Comparison of ENCODE assay signal across 15 cellular contexts in the genomic region with DNA sequence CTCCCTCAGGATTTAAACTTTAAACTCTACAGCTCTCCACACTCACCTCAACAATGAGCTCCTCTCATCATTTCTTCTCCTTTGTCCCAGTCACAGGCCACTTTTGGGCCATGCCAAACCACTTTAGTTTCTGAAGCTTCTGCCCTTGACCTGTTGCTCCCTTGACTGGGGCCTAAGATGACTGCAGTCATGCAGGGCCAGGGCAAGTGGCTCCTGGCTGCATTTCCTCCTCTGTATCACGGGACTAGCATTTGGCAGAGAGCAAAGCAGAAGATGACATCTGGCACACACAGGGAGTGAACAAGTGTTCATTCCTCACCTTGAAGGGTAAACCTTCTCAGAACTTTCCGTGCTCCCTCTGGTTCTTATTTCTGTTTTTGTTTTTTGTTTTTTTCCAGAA.
DNase-seq lines count a peak whose midpoint lies in the region; ATAC-seq, FAIRE-seq and TF ChIP-seq lines count a peak whose summit lies in the region.
"Had no signal": no experiment of that assay in that cellular context is flagged by ENCODE, and none has a peak within 500 bp of the region (broad histone marks: within the 10 kb centered on the region; RNA-seq: fewer than 3 reads in every experiment).

No MANE protein-coding gene starts in this region.

- peaks cover 57% of the 10 kb centered on the region for H3K36me3 ChIP-seq in K562 (ENCODE audit: control insufficient read depth, insufficient read depth, low read length)
- peaks cover 4 to 15% of the 10 kb centered on the region in 2 experiments for H3K36me3 ChIP-seq in trophoblast cell (ENCODE audit: control insufficient read depth in 1 of 2, insufficient read depth in 2 of 2, low read length in 2 of 2)

- H3K27ac ChIP-seq in K562 (ENCODE audit: extremely low read depth, low read depth, low read length) (peak overlapping the region; percentile 14; the same call in 1 of the 3 replicates), right cardiac atrium (ENCODE audit: low read length) (no peak overlapping the region), temporal lobe (ENCODE audit: low read depth, low read length) (peak overlapping the region; percentile 80), trophoblast cell (ENCODE audit: low read depth, low read length) (no peak overlapping the region)
- H3K27ac ChIP-seq: KMS-11 had no signal

- H3K14ac ChIP-seq in trophoblast cell (ENCODE audit: low read length), result no peak overlapping the region

- no peak overlapping the region for H2BK120ac ChIP-seq in trophoblast cell (ENCODE audit: insufficient read depth, low read length, poor library complexity)

- POLR2A ChIA-PET in K562 (lab: Yijun Ruan, JAX), result interaction anchor here (0.6 to 0.8 kb wide), 3 partner anchors 40 to 106 kb away, joined by 3 to 4 read pairs (median 3); no protein-coding TSS in a partner anchor

- H3K9ac ChIP-seq in K562 (ENCODE audit: insufficient read depth in 1 of 2, low read depth in 2 of 2, low read length in 2 of 2) (no peak overlapping the region), trophoblast cell (ENCODE audit: low read length) (no peak overlapping the region)
- H3K9ac ChIP-seq: KMS-11 had no signal

- peaks cover 8 to 30% of the 10 kb centered on the region in 2 experiments; a peak in 3 of 5 replicates for H3K4me1 ChIP-seq in K562 (replicated peaks in 1 of 2; ENCODE audit: control insufficient read depth in 2 of 2, insufficient read depth in 2 of 2, low read length in 2 of 2)
- peaks cover 7% of the 10 kb centered on the region for H3K4me1 ChIP-seq in right cardiac atrium (ENCODE audit: control insufficient read depth, insufficient read depth, low read length)
- no peaks in the 10 kb centered on the region for H3K4me1 ChIP-seq in trophoblast cell (ENCODE audit: control insufficient read depth in 1 of 2, insufficient read depth in 2 of 2, low read length in 2 of 2)

- CTCF ChIA-PET in K562 (lab: Yijun Ruan, JAX; ENCODE audit: low intra/inter-chr PET ratio), result no interaction called here

- no peaks in the 10 kb centered on the region for H3K79me2 ChIP-seq in K562 (ENCODE audit: control insufficient read depth, insufficient read depth, low read length)
- no peaks in the 10 kb centered on the region for H3K79me2 ChIP-seq in trophoblast cell (ENCODE audit: control insufficient read depth, insufficient read depth, low read length, poor library complexity)

- no peak overlapping the region for H4K12ac ChIP-seq in trophoblast cell (ENCODE audit: low read depth, low read length)

- no peak overlapping the region for H3K23ac ChIP-seq in trophoblast cell (ENCODE audit: low read length)

- no peak overlapping the region for H4K8ac ChIP-seq in trophoblast cell (ENCODE audit: low read depth, low read length)

- no peak overlapping the region for H2BK12ac ChIP-seq in trophoblast cell (ENCODE audit: low read length)

- H3K79me1 ChIP-seq in trophoblast cell (ENCODE audit: low read length), result no peaks in the 10 kb centered on the region

- no peaks in the 10 kb centered on the region for H4K20me1 ChIP-seq in K562 (replicated peaks; ENCODE audit: control insufficient read depth, insufficient read depth, low read length)

- H4K91ac ChIP-seq in trophoblast cell (ENCODE audit: low read depth, low read length), result no peak overlapping the region

- H3K18ac ChIP-seq in trophoblast cell (ENCODE audit: low read length), result no peak overlapping the region

- H3K27me3 ChIP-seq in K562 (ENCODE audit: control insufficient read depth in 2 of 2, insufficient read depth in 2 of 2, low read length in 2 of 2), result no peaks in the 10 kb centered on the region
- H3K27me3 ChIP-seq in right cardiac atrium (ENCODE audit: control insufficient read depth, insufficient read depth), result no peaks in the 10 kb centered on the region
- H3K27me3 ChIP-seq in trophoblast cell (ENCODE audit: insufficient read depth, low read length), result no peaks in the 10 kb centered on the region

- H3K4me3 ChIP-seq in K562, result no peak overlapping the region
- H3K4me3 ChIP-seq in right cardiac atrium (ENCODE audit: low read length), result no peak overlapping the region
- H3K4me3 ChIP-seq in trophoblast cell (ENCODE audit: low read depth, low read length), result no peak overlapping the region

- intact Hi-C loops in Right ventricle myocardium inferior (cut with DNase I), result no loop called here
- intact Hi-C loops in cardiac septum (cut with DNase I), result no loop called here
- intact Hi-C loops in K562 (cut with micrococcal nuclease), result loop anchor here (5.0 kb wide), 1 partner anchor 56 kb away; no protein-coding TSS in a partner anchor
- intact Hi-C loops in right cardiac atrium (cut with DNase I), result no loop called here
- intact Hi-C loops in left colon (cut with DNase I, micrococcal nuclease), result no loop called here

- TF ChIP-seq CTCF in K562 (IDR thresholded peaks at IDR 0.05 in 2 of 3, conservative IDR thresholded peaks at IDR 0.05 in 1 of 3; ENCODE audit: insufficient read depth in 2 of 3, low read depth in 1 of 3, low read length in 3 of 3), result no peak

- H3K4me2 ChIP-seq in K562 (ENCODE audit: insufficient read depth, low read length) (peak overlapping the region; percentile 0; the same call in 1 of the 2 replicates), trophoblast cell (ENCODE audit: low read length) (no peak overlapping the region)
- H3K4me2 ChIP-seq: KMS-11 had no signal

- H2AFZ ChIP-seq in K562 (ENCODE audit: low read depth, low read length), result no peak overlapping the region
- H2AFZ ChIP-seq in trophoblast cell (ENCODE audit: insufficient read depth, low read length, poor library complexity), result no peak overlapping the region

- TF ChIP-seq EP300 in K562 (IDR thresholded peaks at IDR 0.05; ENCODE audit: low read length), result no peak

- in situ Hi-C loops in K562 (cut with MboI), result no loop called here

- H3K9me3 ChIP-seq in K562 (replicated peaks; ENCODE audit: control insufficient read depth, insufficient read depth, low read depth, low read length), result no peaks in the 10 kb centered on the region
- no peaks in the 10 kb centered on the region for H3K9me3 ChIP-seq in right cardiac atrium (ENCODE audit: control insufficient read depth, low read length)
- H3K9me3 ChIP-seq in trophoblast cell (ENCODE audit: insufficient read depth, low read depth, low read length), result peaks cover 3% of the 10 kb centered on the region

- TF ChIP-seq RAD21 in K562 (CRISPR knock-in tag; conservative IDR thresholded peaks at IDR 0.05 in 1 of 2, IDR thresholded peaks at IDR 0.05 in 1 of 2), result no peak

- no peak overlapping the region for H2AK5ac ChIP-seq in trophoblast cell (ENCODE audit: low read length)

- FAIRE-seq in K562 (lab: Jason Lieb, UNC), result peak; percentile 44

- no peaks in the 10 kb centered on the region for H3K9me1 ChIP-seq in K562 (ENCODE audit: control insufficient read depth, insufficient read depth, low read length)

- TF ChIP-seq POLR2A in K562 (conservative IDR thresholded peaks at IDR 0.05), result no peak

- no peak for DNase-seq in Right ventricle myocardium inferior (ENCODE audit: missing footprints)
- no peak for DNase-seq in cardiac septum (ENCODE audit: low spot score)
- DNase-seq in K562 (ENCODE audit: extremely low read depth in 1 of 4, low spot score in 3 of 4), result peak in 1 of 4 experiments; percentile 19
- DNase-seq in right cardiac atrium, result no peak
- DNase-seq in trophoblast cell, result no peak
- no peak for DNase-seq in left colon
- DNase-seq: ACHN; CD4-positive, alpha-beta memory T cell; MM.1S; NCI-H1105 treated with DMSO at 0.1 percent for 48 hours; NCI-H187; NCI-H774 had no signal

- no peak overlapping the region for H3K4ac ChIP-seq in trophoblast cell (ENCODE audit: low read depth, low read length)

- no peak overlapping the region for H2BK5ac ChIP-seq in trophoblast cell (ENCODE audit: low read depth, low read length, poor library complexity)

- 63% methylated on average over 2 of the region's 2 CpGs for WGBS in K562 (ENCODE audit: insufficient coverage, low coverage, missing lambda C conversion rate)
- 58% methylated on average over 2 of the region's 2 CpGs for WGBS in right cardiac atrium
- WGBS in trophoblast cell (ENCODE audit: extremely low coverage, insufficient coverage, insufficient read length), result no CpG with 5 or more reads among the region's 2 CpGs

- peak; percentile 75 for ATAC-seq in Right ventricle myocardium inferior
- peak; percentile 31 for ATAC-seq in K562
- ATAC-seq in right cardiac atrium, result peak; percentile 57 to 61
- no peak for ATAC-seq in left colon
- ATAC-seq in HG03571 (IDR thresholded peaks at IDR 0.05; ENCODE audit: unreplicated experiment), result no peak

- no TSS peak for BruUV-seq in K562 (replicated peaks; lab: Mats Ljungman, UMichigan)

TF ChIP-seq in K562, 482 proteins besides CTCF, POLR2A, EP300 and RAD21:
- TF ChIP-seq ZBED1 (IDR thresholded peaks at IDR 0.05), result no peak
- TF ChIP-seq, protein P1, sequence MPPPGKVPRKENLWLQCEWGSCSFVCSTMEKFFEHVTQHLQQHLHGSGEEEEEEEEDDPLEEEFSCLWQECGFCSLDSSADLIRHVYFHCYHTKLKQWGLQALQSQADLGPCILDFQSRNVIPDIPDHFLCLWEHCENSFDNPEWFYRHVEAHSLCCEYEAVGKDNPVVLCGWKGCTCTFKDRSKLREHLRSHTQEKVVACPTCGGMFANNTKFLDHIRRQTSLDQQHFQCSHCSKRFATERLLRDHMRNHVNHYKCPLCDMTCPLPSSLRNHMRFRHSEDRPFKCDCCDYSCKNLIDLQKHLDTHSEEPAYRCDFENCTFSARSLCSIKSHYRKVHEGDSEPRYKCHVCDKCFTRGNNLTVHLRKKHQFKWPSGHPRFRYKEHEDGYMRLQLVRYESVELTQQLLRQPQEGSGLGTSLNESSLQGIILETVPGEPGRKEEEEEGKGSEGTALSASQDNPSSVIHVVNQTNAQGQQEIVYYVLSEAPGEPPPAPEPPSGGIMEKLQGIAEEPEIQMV (tag; conservative IDR thresholded peaks at IDR 0.05; ENCODE audit: low read depth), result 0 out of 2 replicates have a peak, but pooled peaks have one; percentile 17

Comparison
In these comparisons a context has a peak if more than half of its experiments do, and no peak if none do; other contexts are left out.
1. ATAC-seq: peak in Right ventricle myocardium inferior (single experiment), K562 (single experiment) and right cardiac atrium (2 of 2); none in left colon (single experiment) and HG03571 (single experiment).
2. H3K27ac ChIP-seq: peak in K562 (single experiment) and temporal lobe (single experiment); none in right cardiac atrium (single experiment) and trophoblast cell (single experiment).